ENCODE assay signal across 18 cellular contexts in the genomic region with DNA sequence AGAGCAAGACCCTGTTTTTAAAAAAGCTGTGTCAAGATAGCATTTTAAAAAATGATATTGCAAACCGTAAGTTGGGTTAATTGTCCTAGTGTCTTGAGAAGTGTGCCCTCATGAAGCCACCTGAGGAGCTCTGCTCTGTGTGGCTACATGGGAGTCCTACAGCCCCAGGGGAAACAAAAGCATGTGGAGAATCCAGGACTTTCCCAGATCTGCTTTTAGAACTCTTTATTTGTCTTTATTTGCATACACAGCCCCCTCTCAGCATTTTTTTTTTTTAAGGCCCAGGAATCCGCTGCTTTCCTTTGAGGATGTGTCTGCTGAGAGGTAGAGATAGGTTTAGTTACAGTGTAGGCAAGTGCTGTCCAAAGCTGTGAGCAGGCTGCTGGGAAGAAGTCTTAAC.
DNase-seq lines count a peak whose midpoint lies in the region; ATAC-seq and TF ChIP-seq lines count a peak whose summit lies in the region.
"Had no signal": no experiment of that assay in that cellular context is flagged by ENCODE, and none has a peak within 500 bp of the region (broad histone marks: within the 10 kb centered on the region; RNA-seq: fewer than 3 reads in every experiment).

No MANE protein-coding gene starts in this region.

- no peaks in the 10 kb centered on the region for H3K9me3 Mint-ChIP-seq in osteocyte (ENCODE audit: unreplicated experiment)
- H3K9me3 Mint-ChIP-seq: CD4-positive, alpha-beta memory T cell had no signal

- no peaks in the 10 kb centered on the region for H3K36me3 Mint-ChIP-seq in osteocyte (ENCODE audit: unreplicated experiment)
- H3K36me3 Mint-ChIP-seq: CD14-positive monocyte; CD4-positive, alpha-beta memory T cell had no signal

- DNase-seq in ELF-1 (ENCODE audit: low read depth, low spot score), result peak; percentile 84
- DNase-seq in NCI-H69 (lab: John Stamatoyannopoulos, UW), result peak; percentile 18
- peak; percentile 70 for DNase-seq in islet precursor cell
- DNase-seq in osteocyte (ENCODE audit: extremely low spot score, unreplicated experiment), result peak; percentile 10
- no peak for DNase-seq in glomerular visceral epithelial cell (ENCODE audit: extremely low spot score)
- DNase-seq in NCI-H748 (lab: John Stamatoyannopoulos, UW; ENCODE audit: unreplicated experiment), result no peak
- DNase-seq in NOMO-1 (lab: John Stamatoyannopoulos, UW; ENCODE audit: unreplicated experiment in 2 of 2), result no peak
- DNase-seq: ACHN; BE2C; CD4-positive, alpha-beta memory T cell; DMS153; DMS79; GF-D8; HCEC 1CT; IMR-90 had no signal

- TF ChIP-seq CTCF in osteocyte (IDR thresholded peaks at IDR 0.05), result no peak

- H3K4me1 Mint-ChIP-seq in osteocyte (ENCODE audit: unreplicated experiment), result no peaks in the 10 kb centered on the region
- H3K4me1 Mint-ChIP-seq: CD14-positive monocyte had no signal

- H3K27ac Mint-ChIP-seq in osteocyte (ENCODE audit: unreplicated experiment), result no peak overlapping the region
- H3K27ac Mint-ChIP-seq: CD14-positive monocyte had no signal

- no peak for ATAC-seq in HG02981 (IDR thresholded peaks at IDR 0.05; ENCODE audit: unreplicated experiment)
- ATAC-seq: K562 had no signal

- no peak overlapping the region for H3K4me3 Mint-ChIP-seq in osteocyte (ENCODE audit: unreplicated experiment)
- H3K4me3 Mint-ChIP-seq: CD14-positive monocyte; CD4-positive, alpha-beta memory T cell had no signal

- no peaks in the 10 kb centered on the region for H3K27me3 Mint-ChIP-seq in osteocyte (ENCODE audit: unreplicated experiment)

Comparison
In these comparisons a context has a peak if more than half of its experiments do, and no peak if none do; other contexts are left out.
1. DNase-seq: peak in ELF-1 (single experiment), NCI-H69 (single experiment), islet precursor cell (single experiment) and osteocyte (single experiment); none in glomerular visceral epithelial cell (single experiment), NCI-H748 (single experiment) and NOMO-1 (0 of 2).